ENCODE assay signal across 11 cellular contexts in genomic region chr18:48613589-48613988, GRCh38.
DNase-seq lines count a peak whose midpoint lies in the region; ATAC-seq and TF ChIP-seq lines count a peak whose summit lies in the region.
"Had no signal": no experiment of that assay in that cellular context is flagged by ENCODE, and none has a peak within 500 bp of the region (broad histone marks: within the 10 kb centered on the region; RNA-seq: fewer than 3 reads in every experiment).

No MANE protein-coding gene starts in this region.

- H3K4me1 ChIP-seq in ascending aorta (peaks cover 29 to 58% of the 10 kb centered on the region in 2 donors), right cardiac atrium (ENCODE audit: control insufficient read depth, insufficient read depth, low read length) (peaks cover 23% of the 10 kb centered on the region)

- intact Hi-C loops in ascending aorta (cut with DNase I), result no loop called here
- intact Hi-C loops in right cardiac atrium (cut with DNase I), result loop anchor here in 1 of 4 donors (10.0 kb wide), 1 partner anchor 51 kb away; no protein-coding TSS in a partner anchor

- TF ChIP-seq CTCF in ascending aorta (IDR thresholded peaks at IDR 0.05), result no peak

- H3K4me3 ChIP-seq in ascending aorta (peak overlapping the region in 1 of 2 donors; percentile 26), right cardiac atrium (ENCODE audit: low read length) (no peak overlapping the region)
- H3K4me3 ChIP-seq: BLaER1 treated with 17β-estradiol and CSF1 and Interleukin-3, amounts not matched to agents 10 nM and 100 nM; suprapubic skin had no signal

- H3K27me3 ChIP-seq in ascending aorta (no peaks in the 10 kb centered on the region), right cardiac atrium (ENCODE audit: control insufficient read depth, insufficient read depth) (no peaks in the 10 kb centered on the region)
- H3K27me3 ChIP-seq: BLaER1 treated with 17β-estradiol and CSF1 and Interleukin-3, amounts not matched to agents 10 nM and 100 nM had no signal

- no peaks in the 10 kb centered on the region for H3K36me3 ChIP-seq in ascending aorta
- H3K36me3 ChIP-seq: suprapubic skin had no signal

- H3K9me3 ChIP-seq in ascending aorta (no peaks in the 10 kb centered on the region), right cardiac atrium (ENCODE audit: control insufficient read depth, low read length) (no peaks in the 10 kb centered on the region)
- H3K9me3 ChIP-seq: BLaER1 treated with 17β-estradiol and CSF1 and Interleukin-3, amounts not matched to agents 10 nM and 100 nM; suprapubic skin had no signal

- H3K27ac ChIP-seq in ascending aorta (peak overlapping the region; percentile 89), right cardiac atrium (ENCODE audit: low read length) (no peak overlapping the region)
- H3K27ac ChIP-seq: BLaER1 treated with 17β-estradiol and CSF1 and Interleukin-3, amounts not matched to agents 10 nM and 100 nM; suprapubic skin had no signal

- DNase-seq in C1 segment of cervical spinal cord (lab: John Stamatoyannopoulos, UW), result peak in 12 of 14 donors; percentile 34 to 86 (median 64)
- peak in 1 of 2 donors; percentile 85 for DNase-seq in ascending aorta (ENCODE audit: low spot score in 2 of 2)
- DNase-seq in right cardiac atrium, result peak; percentile 60 to 90 (median 89)
- DNase-seq in putamen (ENCODE audit: low spot score), result peak; percentile 74
- no peak for DNase-seq in activated naive CD4-positive, alpha-beta T cell treated with Interleukin-2 at 50 U/mL for 16 hours
- no peak for DNase-seq in NCI-H526 (lab: John Stamatoyannopoulos, UW)
- DNase-seq in iPS-NIHi7 (ENCODE audit: extremely low spot score), result no peak
- DNase-seq: RPMI8226 had no signal

- ATAC-seq in right cardiac atrium, result peak; percentile 51 to 66
- ATAC-seq in GM18511 (IDR thresholded peaks at IDR 0.05; ENCODE audit: unreplicated experiment), result no peak

- WGBS in right cardiac atrium, result 49% methylated on average over 10 of the region's 10 CpGs

Comparison
In these comparisons a context has a peak if more than half of its experiments do, and no peak if none do; other contexts are left out.
1. DNase-seq: peak in C1 segment of cervical spinal cord (12 of 14), right cardiac atrium (3 of 3) and putamen (single experiment); none in activated naive CD4-positive, alpha-beta T cell treated with Interleukin-2 at 50 U/mL for 16 hours (single experiment), NCI-H526 (0 of 2) and iPS-NIHi7 (single experiment).